11 cellular contexts compared by ENCODE assay signal in the genomic region with DNA sequence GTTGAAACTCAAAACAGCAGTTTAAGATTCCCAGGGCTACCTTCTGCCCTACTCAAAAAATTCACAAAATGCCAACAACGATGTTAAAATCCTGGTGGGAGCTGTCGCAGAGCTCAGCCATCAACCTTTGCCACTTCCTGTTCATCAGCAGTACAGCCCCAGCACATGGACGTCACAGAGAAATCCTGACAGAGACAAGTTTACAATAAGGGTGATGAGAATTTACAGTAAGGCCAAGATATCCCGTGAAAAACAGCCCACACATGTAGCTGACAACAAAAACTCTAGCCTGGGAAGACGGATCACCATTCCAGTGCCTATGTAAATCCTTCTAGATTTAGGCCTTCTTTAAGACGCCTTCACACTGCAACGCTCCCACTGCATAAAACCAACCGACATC. TPM values are rescaled to one million over a fixed set of nuclear protein-coding genes. Genes with fewer than 3 reads are reported as not detected.
DNase-seq lines count a peak whose midpoint lies in the region; ATAC-seq lines count a peak whose summit lies in the region.
"Had no signal": no experiment of that assay in that cellular context is flagged by ENCODE, and none has a peak within 500 bp of the region (broad histone marks: within the 10 kb centered on the region; RNA-seq: fewer than 3 reads in every experiment).

No MANE protein-coding gene starts in this region.

- peak overlapping the region in 1 of 2 donors; percentile 22 for H3K4me3 ChIP-seq in stomach smooth muscle (ENCODE audit: low read length in 2 of 2)
- H3K4me3 ChIP-seq: lung had no signal

- H3K36me3 ChIP-seq in stomach smooth muscle (ENCODE audit: control insufficient read depth in 2 of 2, insufficient read depth in 2 of 2, low read length in 2 of 2) = peaks cover 37 to 38% of the 10 kb centered on the region in 2 donors

- H3K4me1 ChIP-seq in stomach smooth muscle (ENCODE audit: control insufficient read depth, insufficient read depth, low read length) = peaks cover 39% of the 10 kb centered on the region

- H3K9me3 ChIP-seq in stomach smooth muscle (ENCODE audit: control insufficient read depth in 2 of 2, low read length in 2 of 2) = no peaks in the 10 kb centered on the region

- peak overlapping the region; percentile 41 for H3K27ac ChIP-seq in stomach smooth muscle (ENCODE audit: low read length)

- no peaks in the 10 kb centered on the region for H3K27me3 Mint-ChIP-seq in activated naive CD4-positive, alpha-beta T cell treated with anti-CD3 and anti-CD28 coated beads for 36 hours (ENCODE audit: low read depth)
- H3K27me3 Mint-ChIP-seq in activated CD8-positive, alpha-beta T cell treated with anti-CD3 and anti-CD28 coated beads, Interleukin-2, amount 10 ng/mL, durations not matched to agents 7 days and 5 days (ENCODE audit: low read depth) = no peaks in the 10 kb centered on the region

- ATAC-seq in activated CD8-positive, alpha-beta T cell treated with anti-CD3 and anti-CD28 coated beads, Interleukin-2, amount 10 ng/mL, durations not matched to agents 7 days and 5 days = no peak
- ATAC-seq: SK-N-SH treated with all-trans-retinoic acid at 6 μM for 48 hours had no signal

- POLR2A ChIA-PET in activated CD8-positive, alpha-beta T cell treated with anti-CD3 and anti-CD28 coated beads, Interleukin-2, amount 10 ng/mL, durations not matched to agents 7 days and 5 days (lab: Charles Lee) = interaction anchor here (1.2 to 2.5 kb wide), 3 partner anchors 8 to 20 kb away, joined by 3 to 8 read pairs (median 4); partner anchors contain the start of gene USP22

- peaks cover 52% of the 10 kb centered on the region for H3K4me1 Mint-ChIP-seq in activated naive CD4-positive, alpha-beta T cell treated with anti-CD3 and anti-CD28 coated beads for 36 hours (ENCODE audit: low read depth)
- peaks cover 46% of the 10 kb centered on the region for H3K4me1 Mint-ChIP-seq in activated CD8-positive, alpha-beta T cell treated with anti-CD3 and anti-CD28 coated beads, Interleukin-2, amount 10 ng/mL, durations not matched to agents 7 days and 5 days (ENCODE audit: low read depth)

- no peaks in the 10 kb centered on the region for H3K9me3 Mint-ChIP-seq in activated naive CD4-positive, alpha-beta T cell treated with anti-CD3 and anti-CD28 coated beads for 36 hours
- H3K9me3 Mint-ChIP-seq in activated CD8-positive, alpha-beta T cell treated with anti-CD3 and anti-CD28 coated beads, Interleukin-2, amount 10 ng/mL, durations not matched to agents 7 days and 5 days (ENCODE audit: insufficient read depth) = no peaks in the 10 kb centered on the region

- no peaks in the 10 kb centered on the region for H3K27me3 ChIP-seq in stomach smooth muscle (ENCODE audit: control insufficient read depth in 1 of 2, insufficient read depth in 2 of 2, low read length in 2 of 2)

- intact Hi-C loops in activated naive CD4-positive, alpha-beta T cell treated with anti-CD3 and anti-CD28 coated beads for 36 hours (cut with micrococcal nuclease) = no loop called here

- CTCF ChIA-PET in activated naive CD4-positive, alpha-beta T cell treated with anti-CD3 and anti-CD28 coated beads for 36 hours (lab: Charles Lee) = interaction anchor here (0.6 to 1.1 kb wide), 2 partner anchors 20 to 76 kb away, joined by 3 to 7 read pairs; no protein-coding TSS in a partner anchor
- CTCF ChIA-PET in activated CD8-positive, alpha-beta T cell treated with anti-CD3 and anti-CD28 coated beads, Interleukin-2, amount 10 ng/mL, durations not matched to agents 7 days and 5 days (lab: Charles Lee) = interaction anchor here (1.0 to 2.6 kb wide), 3 partner anchors 20 to 75 kb away, joined by 3 to 11 read pairs (median 8); no protein-coding TSS in a partner anchor

- H3K4me3 Mint-ChIP-seq in activated naive CD4-positive, alpha-beta T cell treated with anti-CD3 and anti-CD28 coated beads for 36 hours = no peak overlapping the region
- no peak overlapping the region for H3K4me3 Mint-ChIP-seq in activated CD8-positive, alpha-beta T cell treated with anti-CD3 and anti-CD28 coated beads, Interleukin-2, amount 10 ng/mL, durations not matched to agents 7 days and 5 days

- peaks cover 50% of the 10 kb centered on the region for H3K36me3 Mint-ChIP-seq in activated naive CD4-positive, alpha-beta T cell treated with anti-CD3 and anti-CD28 coated beads for 36 hours (ENCODE audit: low read depth)
- H3K36me3 Mint-ChIP-seq in activated CD8-positive, alpha-beta T cell treated with anti-CD3 and anti-CD28 coated beads, Interleukin-2, amount 10 ng/mL, durations not matched to agents 7 days and 5 days (ENCODE audit: low read depth) = peaks cover 76% of the 10 kb centered on the region

- H3K9ac ChIP-seq in stomach smooth muscle (ENCODE audit: low read length in 2 of 2) = peak overlapping the region in 1 of 2 donors; percentile 42

- DNase-seq in activated naive CD4-positive, alpha-beta T cell treated with anti-CD3 and anti-CD28 coated beads for 36 hours = no peak
- no peak for DNase-seq in activated naive CD4-positive, alpha-beta T cell treated with Interleukin-2 at 50 U/mL for 16 hours
- DNase-seq in activated CD8-positive, alpha-beta T cell treated with anti-CD3 and anti-CD28 coated beads, Interleukin-2, amount 10 ng/mL, durations not matched to agents 7 days and 5 days = no peak
- DNase-seq in iris pigment epithelial cell (ENCODE audit: low read depth) = peak; percentile 24
- no peak for DNase-seq in NCI-H526 (lab: John Stamatoyannopoulos, UW)
- no peak for DNase-seq in COR-L47 (lab: John Stamatoyannopoulos, UW)
- DNase-seq in stimulated activated CD4-positive, alpha-beta T cell treated with anti-CD3 and anti-CD28 coated beads, Interleukin-1b, Interleukin-23, amount 100 ng/mL, for 48 hours = no peak
- DNase-seq: DMS79 treated with DMSO at 0.1 percent for 48 hours had no signal

- H3K27ac Mint-ChIP-seq in activated naive CD4-positive, alpha-beta T cell treated with anti-CD3 and anti-CD28 coated beads for 36 hours = peak overlapping the region; percentile 78
- peak overlapping the region; percentile 62 for H3K27ac Mint-ChIP-seq in activated CD8-positive, alpha-beta T cell treated with anti-CD3 and anti-CD28 coated beads, Interleukin-2, amount 10 ng/mL, durations not matched to agents 7 days and 5 days

RNA-seq across cellular contexts. Expression of gene USP22, which starts 18.8 kb away (rescaled TPM):
- 100 to 1,000 TPM; 140 to 144 TPM for total RNA-seq in activated naive CD4-positive, alpha-beta T cell treated with anti-CD3 and anti-CD28 coated beads for 36 hours
- total RNA-seq in activated CD8-positive, alpha-beta T cell treated with anti-CD3 and anti-CD28 coated beads, Interleukin-2, amount 10 ng/mL, durations not matched to agents 7 days and 5 days = 100 to 1,000 TPM; 138 to 148 TPM
